Comparison of ENCODE assay signal across 12 cellular contexts in the genomic region with DNA sequence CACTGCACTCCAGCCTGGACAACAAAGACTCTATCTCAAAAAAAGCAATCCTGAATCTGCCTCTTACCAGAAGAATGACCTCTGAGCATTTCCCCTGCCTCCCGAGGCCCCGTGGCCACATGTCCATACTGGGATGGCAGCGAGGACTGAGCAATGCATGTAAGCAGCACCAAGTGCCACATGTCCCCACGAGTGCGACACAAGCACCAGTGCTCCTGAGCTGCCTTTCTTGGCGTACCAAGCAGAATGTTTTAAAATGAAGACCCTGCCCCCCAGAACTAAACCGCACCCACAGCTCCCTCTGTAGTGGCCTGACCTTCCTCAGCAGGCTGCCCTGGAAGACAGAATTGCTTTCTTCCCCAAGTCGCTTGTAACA.
DNase-seq lines count a peak whose midpoint lies in the region; ATAC-seq and TF ChIP-seq lines count a peak whose summit lies in the region.
"Had no signal": no experiment of that assay in that cellular context is flagged by ENCODE, and none has a peak within 500 bp of the region (broad histone marks: within the 10 kb centered on the region; RNA-seq: fewer than 3 reads in every experiment).

No MANE protein-coding gene starts in this region.

- no peaks in the 10 kb centered on the region for H3K27me3 Mint-ChIP-seq in activated naive CD4-positive, alpha-beta T cell treated with anti-CD3 and anti-CD28 coated beads for 36 hours (ENCODE audit: low read depth)
- no peaks in the 10 kb centered on the region for H3K27me3 Mint-ChIP-seq in effector memory CD8-positive, alpha-beta T cell

- H3K4me3 Mint-ChIP-seq in activated naive CD4-positive, alpha-beta T cell treated with anti-CD3 and anti-CD28 coated beads for 36 hours: peak overlapping the region; percentile 40
- H3K4me3 Mint-ChIP-seq in effector memory CD8-positive, alpha-beta T cell: peak overlapping the region; percentile 84 to 85

- ATAC-seq in Panc1 (no peak), GM21360 (IDR thresholded peaks at IDR 0.05; ENCODE audit: unreplicated experiment) (no peak)
- ATAC-seq in effector memory CD8-positive, alpha-beta T cell (replicated peaks): peak; percentile 6

- H3K9me3 Mint-ChIP-seq in activated naive CD4-positive, alpha-beta T cell treated with anti-CD3 and anti-CD28 coated beads for 36 hours: no peaks in the 10 kb centered on the region
- H3K9me3 Mint-ChIP-seq in effector memory CD8-positive, alpha-beta T cell: no peaks in the 10 kb centered on the region

- no peak overlapping the region for H3K4me3 ChIP-seq in Panc1 (ENCODE audit: low read depth in 2 of 2, low read length in 2 of 2)
- H3K4me3 ChIP-seq in thymus (ENCODE audit: low read length): peak overlapping the region; percentile 28
- H3K4me3 ChIP-seq: lung, upper lobe of left lung had no signal

- no peaks in the 10 kb centered on the region for H3K9me3 ChIP-seq in Panc1 (ENCODE audit: control insufficient read depth, insufficient read depth, low read depth, low read length)
- H3K9me3 ChIP-seq in thymus (ENCODE audit: control insufficient read depth): no peaks in the 10 kb centered on the region
- H3K9me3 ChIP-seq: upper lobe of left lung had no signal

- BruUV-seq in Panc1 (replicated peaks; lab: Mats Ljungman, UMichigan): no TSS peak

- POLR2A ChIA-PET in Panc1 (lab: Charles Lee): no interaction called here

- in situ Hi-C loops in Panc1 (cut with HindIII; ENCODE audit: low pct_unique_long_range_greater_than_20kb, low sequenced_read_pairs): no loop called here

- no peak for TF ChIP-seq CTCF in Panc1 (IDR thresholded peaks at IDR 0.05)

- intact Hi-C loops in activated naive CD4-positive, alpha-beta T cell treated with anti-CD3 and anti-CD28 coated beads for 36 hours (cut with micrococcal nuclease): loop anchor here (1.0 to 2.0 kb wide), 2 partner anchors 9 to 514 kb away; a partner anchor contains a TSS
- intact Hi-C loops in Panc1 (cut with micrococcal nuclease; ENCODE audit: unreplicated experiment): loop anchor here (10.0 kb wide), 1 partner anchor 124 kb away; no protein-coding TSS in a partner anchor

- H3K4me1 ChIP-seq in Panc1 (ENCODE audit: control insufficient read depth, insufficient read depth, low read length) (peaks cover 55% of the 10 kb centered on the region), thymus (ENCODE audit: control insufficient read depth, insufficient read depth, low read length) (peaks cover 15% of the 10 kb centered on the region)

- peaks cover 18% of the 10 kb centered on the region for H3K4me1 Mint-ChIP-seq in activated naive CD4-positive, alpha-beta T cell treated with anti-CD3 and anti-CD28 coated beads for 36 hours (ENCODE audit: low read depth)
- peaks cover 16 to 20% of the 10 kb centered on the region in 2 donors for H3K4me1 Mint-ChIP-seq in effector memory CD8-positive, alpha-beta T cell (ENCODE audit: low read depth in 2 of 2)

- DNase-seq in activated naive CD4-positive, alpha-beta T cell treated with anti-CD3 and anti-CD28 coated beads for 36 hours: no peak
- DNase-seq in activated naive CD4-positive, alpha-beta T cell (lab: John Stamatoyannopoulos, UW): no peak
- DNase-seq in Panc1 (ENCODE audit: low read depth, low spot score) (no peak), NCI-H1417 treated with DMSO at 0.1 percent for 48 hours (lab: John Stamatoyannopoulos, UW) (no peak), NCI-H2227 treated with DMSO at 0.1 percent for 48 hours (lab: John Stamatoyannopoulos, UW) (no peak)
- DNase-seq in effector memory CD8-positive, alpha-beta T cell: no peak
- DNase-seq: DMS79 treated with DMSO at 0.1 percent for 48 hours, NCI-H1436 treated with DMSO at 0.1 percent for 48 hours had no signal

- H3K36me3 Mint-ChIP-seq in activated naive CD4-positive, alpha-beta T cell treated with anti-CD3 and anti-CD28 coated beads for 36 hours (ENCODE audit: low read depth): no peaks in the 10 kb centered on the region
- H3K36me3 Mint-ChIP-seq in effector memory CD8-positive, alpha-beta T cell (ENCODE audit: insufficient read depth): peaks cover 6% of the 10 kb centered on the region

- WGBS in thymus: 37% methylated on average over 8 of the region's 8 CpGs

- H3K36me3 ChIP-seq in Panc1 (ENCODE audit: control insufficient read depth, insufficient read depth, low read length): no peaks in the 10 kb centered on the region
- H3K36me3 ChIP-seq in thymus (ENCODE audit: control insufficient read depth, insufficient read depth): no peaks in the 10 kb centered on the region
- H3K36me3 ChIP-seq: upper lobe of left lung had no signal

- peak overlapping the region; percentile 47 for H3K27ac Mint-ChIP-seq in activated naive CD4-positive, alpha-beta T cell treated with anti-CD3 and anti-CD28 coated beads for 36 hours
- peak overlapping the region; percentile 96 for H3K27ac Mint-ChIP-seq in effector memory CD8-positive, alpha-beta T cell

- no peaks in the 10 kb centered on the region for H3K27me3 ChIP-seq in Panc1 (ENCODE audit: control insufficient read depth, insufficient read depth, low read length)
- H3K27me3 ChIP-seq in thymus (ENCODE audit: control insufficient read depth, insufficient read depth): no peaks in the 10 kb centered on the region
- H3K27me3 ChIP-seq: upper lobe of left lung had no signal

- CTCF ChIA-PET in activated naive CD4-positive, alpha-beta T cell treated with anti-CD3 and anti-CD28 coated beads for 36 hours (lab: Charles Lee): interaction anchor here (0.6 to 3.2 kb wide), 7 partner anchors 9 to 651 kb away, joined by 3 to 20 read pairs (median 5); no protein-coding TSS in a partner anchor
- CTCF ChIA-PET in Panc1 (lab: Charles Lee): interaction anchor here (0.5 to 1.1 kb wide), 3 partner anchors 21 to 658 kb away, joined by 4 to 13 read pairs (median 4); no protein-coding TSS in a partner anchor

- H3K27ac ChIP-seq in Panc1 (ENCODE audit: low read length) (peak overlapping the region; percentile 88), thymus (ENCODE audit: low read depth) (peak overlapping the region; percentile 25)
- H3K27ac ChIP-seq: upper lobe of left lung had no signal
